9 cellular contexts compared by ENCODE assay signal in genomic region chr3:127427666-127428065, GRCh38.
"Had no signal": no experiment of that assay in that cellular context is flagged by ENCODE, and none has a peak within 500 bp of the region (broad histone marks: within the 10 kb centered on the region; RNA-seq: fewer than 3 reads in every experiment).

No MANE protein-coding gene starts in this region.

- H3K4me1 Mint-ChIP-seq: naive thymus-derived CD4-positive, alpha-beta T cell had no signal

- ATAC-seq: activated CD4-positive, CD25-positive, alpha-beta regulatory T cell treated with anti-CD3 and anti-CD28 coated beads, Interleukin-2, amount 50 U/mL, for 24 hours; lower lobe of right lung; naive thymus-derived CD4-positive, alpha-beta T cell had no signal

- H3K4me1 ChIP-seq: lower lobe of right lung had no signal

- H3K9me3 ChIP-seq: lower lobe of right lung, ovary, tibial nerve had no signal

- H3K4me3 ChIP-seq: hepatocyte, lower lobe of right lung, ovary, tibial nerve had no signal

- H3K27me3 ChIP-seq: ovary had no signal

- H3K4me3 Mint-ChIP-seq: naive thymus-derived CD4-positive, alpha-beta T cell had no signal

- DNase-seq: activated naive CD4-positive, alpha-beta T cell; aorta; kidney glomerular epithelial cell; lower lobe of right lung had no signal

- H3K27ac ChIP-seq: hepatocyte, lower lobe of right lung, ovary, tibial nerve had no signal

- H3K36me3 Mint-ChIP-seq: naive thymus-derived CD4-positive, alpha-beta T cell had no signal

- H3K27ac Mint-ChIP-seq: naive thymus-derived CD4-positive, alpha-beta T cell had no signal

- H3K36me3 ChIP-seq: lower lobe of right lung, ovary, tibial nerve had no signal
